8 cellular contexts compared by ENCODE assay signal in genomic region chr1:116878804-116879477, GRCh38. TPM values are rescaled to one million over a fixed set of nuclear protein-coding genes. Genes with fewer than 3 reads are reported as not detected.
DNase-seq lines count a peak whose midpoint lies in the region; ATAC-seq and TF ChIP-seq lines count a peak whose summit lies in the region.

No MANE protein-coding gene starts in this region.

- H3K4me3 ChIP-seq in DND-41 (ENCODE audit: low read depth in 1 of 2, low read length in 2 of 2) = peak overlapping the region; percentile 9 to 55; a peak in 3 of 4 replicates
- H3K4me3 ChIP-seq in right cardiac atrium (ENCODE audit: low read length) = no peak overlapping the region
- H3K4me3 ChIP-seq in skeletal muscle satellite cell (ENCODE audit: low read length) = peak overlapping the region; percentile 56
- H3K4me3 ChIP-seq in colonic mucosa = no peak overlapping the region

- H3K4me1 ChIP-seq in DND-41 (ENCODE audit: insufficient read depth, low read length) = peaks cover 43% of the 10 kb centered on the region
- peaks cover 10% of the 10 kb centered on the region for H3K4me1 ChIP-seq in right cardiac atrium (ENCODE audit: control insufficient read depth, insufficient read depth, low read length)
- peaks cover 33% of the 10 kb centered on the region for H3K4me1 ChIP-seq in skeletal muscle satellite cell (ENCODE audit: control insufficient read depth, insufficient read depth, low read length)
- no peaks in the 10 kb centered on the region for H3K4me1 ChIP-seq in colonic mucosa

- no peak overlapping the region for H3K4me3 Mint-ChIP-seq in WTC11

- no peaks in the 10 kb centered on the region for H3K36me3 Mint-ChIP-seq in WTC11

- CTCF ChIA-PET in WTC11 (lab: Charles Lee) = interaction anchor here (0.8 to 3.1 kb wide), 8 partner anchors 23 to 206 kb away, joined by 3 to 13 read pairs (median 5); no protein-coding TSS in a partner anchor

- H3K36me3 ChIP-seq in DND-41 (ENCODE audit: insufficient read depth, low read length) (no peaks in the 10 kb centered on the region), skeletal muscle satellite cell (ENCODE audit: insufficient read depth, low read length) (no peaks in the 10 kb centered on the region), colonic mucosa (no peaks in the 10 kb centered on the region)

- no peaks in the 10 kb centered on the region for H4K20me1 ChIP-seq in DND-41 (ENCODE audit: insufficient read depth, low read length)

- POLR2A ChIA-PET in WTC11 (lab: Charles Lee) = interaction anchor here (1.1 to 1.8 kb wide), 3 partner anchors 23 to 181 kb away, joined by 3 to 6 read pairs (median 6); partner anchors contain the start of gene TTF2

- H3K4me2 ChIP-seq in DND-41 (ENCODE audit: insufficient read depth, low read length) (peak overlapping the region; percentile 88), skeletal muscle satellite cell (ENCODE audit: low read length) (peak overlapping the region; percentile 78)

- DNase-seq in DND-41 (peak; percentile 80), NCI-H187 treated with DMSO at 0.1 percent for 48 hours (lab: John Stamatoyannopoulos, UW) (peak; percentile 29), WTC11 (ENCODE audit: low spot score) (peak; percentile 32), right cardiac atrium (peak in 2 of 3 donors; percentile 67 to 69), colonic mucosa (no peak)
- DNase-seq in central memory CD4-positive, alpha-beta T cell = no peak

- H3K9ac ChIP-seq in DND-41 (ENCODE audit: low read depth, low read length) (peak overlapping the region; percentile 57), skeletal muscle satellite cell (ENCODE audit: low read depth, low read length) (peak overlapping the region; percentile 41), colonic mucosa (ENCODE audit: low read depth in 2 of 2, low read length in 2 of 2) (peak overlapping the region in 1 of 2 donors; percentile 8)

- no peaks in the 10 kb centered on the region for H3K27me3 ChIP-seq in DND-41 (ENCODE audit: insufficient read depth, low read length, poor library complexity)
- H3K27me3 ChIP-seq in right cardiac atrium (ENCODE audit: control insufficient read depth, insufficient read depth) = no peaks in the 10 kb centered on the region
- no peaks in the 10 kb centered on the region for H3K27me3 ChIP-seq in skeletal muscle satellite cell (ENCODE audit: control insufficient read depth, insufficient read depth, low read length)
- H3K27me3 ChIP-seq in colonic mucosa = no peaks in the 10 kb centered on the region

- peak; percentile 49 for TF ChIP-seq CTCF in DND-41 (IDR thresholded peaks at IDR 0.05; ENCODE audit: borderline replicate concordance, extremely low read depth, low read length, poor library complexity, severe bottlenecking)
- no peak for TF ChIP-seq CTCF in WTC11 (IDR thresholded peaks at IDR 0.05)
- no peak for TF ChIP-seq CTCF in colonic mucosa (IDR thresholded peaks at IDR 0.05)

- H3K79me2 ChIP-seq in DND-41 (ENCODE audit: insufficient read depth, low read length) = no peaks in the 10 kb centered on the region

- WGBS in right cardiac atrium = 29% methylated on average over 10 of the region's 10 CpGs

- H3K27ac ChIP-seq in DND-41 (ENCODE audit: low read length) (peak overlapping the region; percentile 90), right cardiac atrium (ENCODE audit: low read length) (no peak overlapping the region), colonic mucosa (no peak overlapping the region)

- H3K9me3 Mint-ChIP-seq in WTC11 = no peaks in the 10 kb centered on the region

- ATAC-seq in DND-41 (ENCODE audit: insufficient read depth, low read depth) (peak; percentile 64), GM21576 (IDR thresholded peaks at IDR 0.05; ENCODE audit: unreplicated experiment) (peak; percentile 57), WTC11 (peak; percentile 53), right cardiac atrium (peak in 1 of 2 donors; percentile 23)

- H3K9me3 ChIP-seq in DND-41 (ENCODE audit: insufficient read depth, low read length, severe bottlenecking) = no peaks in the 10 kb centered on the region
- no peaks in the 10 kb centered on the region for H3K9me3 ChIP-seq in right cardiac atrium (ENCODE audit: control insufficient read depth, low read length)
- H3K9me3 ChIP-seq in skeletal muscle satellite cell (replicated peaks; ENCODE audit: low read length) = no peaks in the 10 kb centered on the region
- H3K9me3 ChIP-seq in colonic mucosa = no peaks in the 10 kb centered on the region

- peaks cover 28% of the 10 kb centered on the region for H3K4me1 Mint-ChIP-seq in WTC11

- no peak overlapping the region for H3K27ac Mint-ChIP-seq in WTC11

- no peaks in the 10 kb centered on the region for H3K27me3 Mint-ChIP-seq in WTC11 (ENCODE audit: low read depth)

- intact Hi-C loops in right cardiac atrium (cut with DNase I) = no loop called here
- intact Hi-C loops in colonic mucosa (cut with DNase I) = no loop called here

- H2AFZ ChIP-seq in DND-41 (ENCODE audit: low read depth, low read length) = peak overlapping the region; percentile 67

TF ChIP-seq in WTC11, 78 proteins besides CTCF, POLR2A, EP300 and RAD21:
- TF ChIP-seq TEAD4 (CRISPR knock-in tag; IDR thresholded peaks at IDR 0.05) = no peak
- TF ChIP-seq ZNF232 (CRISPR knock-in tag; IDR thresholded peaks at IDR 0.05) = no peak
- no peak for TF ChIP-seq TEAD1 (CRISPR knock-in tag; IDR thresholded peaks at IDR 0.05)
- TF ChIP-seq ZBTB43 (CRISPR knock-in tag; IDR thresholded peaks at IDR 0.05) = 0 out of 2 replicates have a peak, but pooled peaks have one; percentile 15
- TF ChIP-seq TP53 (CRISPR knock-in tag; IDR thresholded peaks at IDR 0.05) = peak; percentile 97
- no peak for TF ChIP-seq ZMAT4 (CRISPR knock-in tag; IDR thresholded peaks at IDR 0.05)
- TF ChIP-seq ZNF396 (CRISPR knock-in tag; IDR thresholded peaks at IDR 0.05; ENCODE audit: borderline replicate concordance) = no peak
- TF ChIP-seq ZNF317 (CRISPR knock-in tag; IDR thresholded peaks at IDR 0.05; ENCODE audit: borderline replicate concordance, low read depth) = no peak
- no peak for TF ChIP-seq PRDM15 (CRISPR knock-in tag; IDR thresholded peaks at IDR 0.05)

RNA-seq across cellular contexts. Expression of gene PTGFRN, which starts 30.8 kb away (rescaled TPM):
- total RNA-seq in WTC11 (2021) (38.2 to 39.6 TPM (median 38.7 TPM) in 3 replicates), right cardiac atrium (100 to 1,000 TPM; 151 to 247 (median 163) TPM), colonic mucosa (10 to 100 TPM; 94.9 TPM)
- polyA plus RNA-seq in right cardiac atrium = 100 TPM
- 26.9 and 32.4 TPM in 2 replicates for total RNA-seq in skeletal muscle satellite cell (2012; rRNA removed)

Comparison
In these comparisons a context has a peak if more than half of its experiments do, and no peak if none do; other contexts are left out.
1. DNase-seq: peak in DND-41 (single experiment), NCI-H187 treated with DMSO at 0.1 percent for 48 hours (single experiment), WTC11 (single experiment) and right cardiac atrium (2 of 3); none in colonic mucosa (single experiment) and central memory CD4-positive, alpha-beta T cell (single experiment).
2. H3K4me3 ChIP-seq: peak in DND-41 (2 of 2) and skeletal muscle satellite cell (single experiment); none in right cardiac atrium (single experiment) and colonic mucosa (single experiment).